In the genomic region with DNA sequence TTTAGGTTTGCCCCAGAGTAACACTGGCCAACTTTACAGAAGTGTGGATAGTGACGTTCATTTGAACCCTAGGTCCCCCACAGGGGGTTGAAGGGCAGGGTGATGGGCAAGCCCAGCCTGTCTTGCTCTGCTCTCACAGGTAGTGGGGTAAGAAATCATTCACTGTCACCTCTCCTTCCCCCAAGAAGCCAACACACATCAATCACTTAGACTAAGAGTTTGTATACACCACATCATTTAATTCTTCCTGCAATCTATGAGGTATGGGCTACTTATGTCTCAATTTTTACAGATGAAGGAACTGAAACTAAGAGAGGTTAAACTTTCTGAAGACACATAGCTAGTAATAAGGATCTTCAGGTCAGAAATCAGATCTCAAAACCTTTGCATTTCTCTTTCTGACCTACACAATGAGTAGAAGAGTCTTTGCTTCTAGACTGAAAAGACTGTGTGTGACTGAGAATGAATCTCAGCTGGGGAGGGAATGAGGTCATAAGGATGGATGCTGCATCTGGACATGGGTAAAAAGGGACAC, we compare ENCODE assay signal across 10 cellular contexts.
DNase-seq lines count a peak whose midpoint lies in the region; ATAC-seq and TF ChIP-seq lines count a peak whose summit lies in the region.
"Had no signal": no experiment of that assay in that cellular context is flagged by ENCODE, and none has a peak within 500 bp of the region (broad histone marks: within the 10 kb centered on the region; RNA-seq: fewer than 3 reads in every experiment).

No MANE protein-coding gene starts in this region.

- H3K9me3 Mint-ChIP-seq in activated T-helper 17 cell treated with anti-CD3 and anti-CD28 coated beads, Interleukin-2, amount 50 U/mL, for 72 hours: no peaks in the 10 kb centered on the region
- H3K9me3 Mint-ChIP-seq: activated naive CD4-positive, alpha-beta T cell treated with anti-CD3 and anti-CD28 coated beads, Interleukin-2, amount 50 U/mL, for 72 hours had no signal

- H3K27me3 Mint-ChIP-seq in activated T-helper 17 cell treated with anti-CD3 and anti-CD28 coated beads, Interleukin-2, amount 50 U/mL, for 72 hours: no peaks in the 10 kb centered on the region

- H3K36me3 Mint-ChIP-seq in activated T-helper 17 cell treated with anti-CD3 and anti-CD28 coated beads, Interleukin-2, amount 50 U/mL, for 72 hours (ENCODE audit: low read depth): no peaks in the 10 kb centered on the region
- H3K36me3 Mint-ChIP-seq: activated naive CD4-positive, alpha-beta T cell treated with anti-CD3 and anti-CD28 coated beads, Interleukin-2, amount 50 U/mL, for 72 hours had no signal

- H3K27ac Mint-ChIP-seq in activated T-helper 17 cell treated with anti-CD3 and anti-CD28 coated beads, Interleukin-2, amount 50 U/mL, for 72 hours: no peak overlapping the region
- H3K27ac Mint-ChIP-seq: activated naive CD4-positive, alpha-beta T cell treated with anti-CD3 and anti-CD28 coated beads, Interleukin-2, amount 50 U/mL, for 72 hours had no signal

- ATAC-seq in GM19468 (IDR thresholded peaks at IDR 0.05; ENCODE audit: extremely low read depth, unreplicated experiment): peak; percentile 86
- ATAC-seq in HG03097 (IDR thresholded peaks at IDR 0.05; ENCODE audit: low FRiP score, unreplicated experiment): peak; percentile 80
- peak; percentile 18 for ATAC-seq in activated T-helper 17 cell treated with anti-CD3 and anti-CD28 coated beads, Interleukin-2, amount 50 U/mL, for 72 hours (replicated peaks)

- TF ChIP-seq CTCF in GM13976 (IDR thresholded peaks at IDR 0.05; ENCODE audit: borderline replicate concordance, control extremely low read depth, extremely low read depth, insufficient read depth, missing control alignments): no peak

- DNase-seq in GM13976 (ENCODE audit: low spot score): peak; percentile 45
- no peak for DNase-seq in SKM-1 treated with dmso at 0.1 percent for 144 hours (lab: John Stamatoyannopoulos, UW; ENCODE audit: unreplicated experiment)
- no peak for DNase-seq in T-helper 1 cell
- DNase-seq in stimulated activated CD4-positive, alpha-beta T cell treated with anti-CD3 and anti-CD28 coated beads, Interleukin-12 subunit alpha, Interleukin-12 subunit beta, amount 100 ng/mL, for 4 hours: no peak
- no peak for DNase-seq in DMS 273 (lab: John Stamatoyannopoulos, UW; ENCODE audit: unreplicated experiment)
- DNase-seq: stimulated activated CD4-positive, alpha-beta T cell treated with anti-CD3 and anti-CD28 coated beads, Interleukin-2, amount 100 ng/mL, for 48 hours had no signal

- in situ Hi-C loops in GM13976 (cut with MboI; ENCODE audit: low sequenced_read_pairs, unreplicated experiment): no loop called here

- H3K4me3 Mint-ChIP-seq in activated T-helper 17 cell treated with anti-CD3 and anti-CD28 coated beads, Interleukin-2, amount 50 U/mL, for 72 hours: no peak overlapping the region

- H3K4me1 Mint-ChIP-seq in activated T-helper 17 cell treated with anti-CD3 and anti-CD28 coated beads, Interleukin-2, amount 50 U/mL, for 72 hours: no peaks in the 10 kb centered on the region

Comparison
In these comparisons a context has a peak if more than half of its experiments do, and no peak if none do; other contexts are left out.
1. ATAC-seq: peak in every context shown above with its lines; median percentile 86 in GM19468; 80 in HG03097; 18 in activated T-helper 17 cell treated with anti-CD3 and anti-CD28 coated beads, Interleukin-2, amount 50 U/mL, for 72 hours.